In the genomic region with DNA sequence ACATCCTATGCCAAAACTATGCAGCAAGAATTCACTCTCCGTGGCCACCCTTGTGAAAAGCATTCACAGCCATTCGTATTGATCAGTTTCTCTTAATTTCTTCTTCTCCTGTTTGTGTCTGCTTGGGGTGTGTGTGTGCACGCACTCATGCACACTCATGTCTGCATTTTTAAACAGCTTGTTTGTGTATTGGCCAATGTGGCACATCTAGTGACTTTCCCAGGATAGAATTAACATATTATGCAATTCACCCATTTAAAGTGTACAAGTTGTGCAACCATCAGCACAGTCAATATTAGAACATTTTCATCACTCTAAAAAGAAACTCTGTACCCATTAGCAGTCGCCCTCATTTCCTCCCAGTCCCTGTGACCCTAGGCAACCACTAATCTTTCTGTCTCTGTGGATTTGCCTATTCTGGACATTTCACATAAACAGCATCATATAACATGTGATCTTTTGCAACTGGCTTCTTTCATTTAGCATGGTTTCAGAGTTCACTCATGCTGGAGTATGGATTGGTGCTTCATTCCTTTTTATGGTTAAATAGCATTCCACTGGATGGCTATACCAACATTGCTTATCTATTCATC, we compare ENCODE assay signal across 1 cellular context.
TF ChIP-seq lines count a peak whose summit lies in the region.

No MANE protein-coding gene starts in this region.

TF ChIP-seq in HepG2, 621 proteins besides CTCF, POLR2A, EP300 and RAD21 (continued from another document and continues in another):
- TF ChIP-seq ZNF749 (CRISPR knock-in tag; IDR thresholded peaks at IDR 0.05; ENCODE audit: borderline replicate concordance) (no peak), CHD2 (IDR thresholded peaks at IDR 0.05; ENCODE audit: low read depth, low read length) (no peak), KDM3A (CRISPR knock-in tag; IDR thresholded peaks at IDR 0.05; ENCODE audit: low read depth) (peak; percentile 83), ZMYM3 (CRISPR knock-in tag; IDR thresholded peaks at IDR 0.05) (peak; percentile 70; the same call in 1 of the 2 replicates), ZNF121 (CRISPR knock-in tag; IDR thresholded peaks at IDR 0.05) (no peak), GRHL1 (CRISPR knock-in tag; conservative IDR thresholded peaks at IDR 0.05) (no peak), ZNF710 (CRISPR knock-in tag; IDR thresholded peaks at IDR 0.05; ENCODE audit: borderline replicate concordance) (peak; percentile 90; the same call in 1 of the 2 replicates), AGO2 (optimal IDR thresholded peaks at IDR 0.05; ENCODE audit: low read depth, low read length) (no peak), SNAPC2 (CRISPR knock-in tag; IDR thresholded peaks at IDR 0.05) (no peak), KDM2A (CRISPR knock-in tag; IDR thresholded peaks at IDR 0.05; ENCODE audit: borderline replicate concordance, low read depth) (no peak), SIX4 (CRISPR knock-in tag; IDR thresholded peaks at IDR 0.05) (peak; percentile 79), MTF1 (CRISPR knock-in tag; IDR thresholded peaks at IDR 0.05) (no peak), JUNB (CRISPR knock-in tag; IDR thresholded peaks at IDR 0.05; ENCODE audit: borderline replicate concordance) (peak; percentile 57; the same call in 1 of the 2 replicates), RARA (CRISPR knock-in tag; IDR thresholded peaks at IDR 0.05) (peak; percentile 81), STAG1 (CRISPR knock-in tag; IDR thresholded peaks at IDR 0.05) (no peak), FOXM1 (CRISPR knock-in tag; IDR thresholded peaks at IDR 0.05) (no peak), HIC2 (CRISPR knock-in tag; IDR thresholded peaks at IDR 0.05; ENCODE audit: low read depth) (peak; percentile 43; the same call in 1 of the 2 replicates), JUND (CRISPR knock-in tag; IDR thresholded peaks at IDR 0.05) (0 out of 2 replicates have a peak, but pooled peaks have one; percentile 56), NPAS2 (CRISPR knock-in tag; IDR thresholded peaks at IDR 0.05; ENCODE audit: borderline replicate concordance) (no peak), PCBP1 (IDR thresholded peaks at IDR 0.05; ENCODE audit: borderline replicate concordance, low read depth, low read length) (no peak), ZNF30 (CRISPR knock-in tag; IDR thresholded peaks at IDR 0.05) (peak; percentile 53; the same call in 1 of the 2 replicates), ZNF230 (CRISPR knock-in tag; IDR thresholded peaks at IDR 0.05) (peak; percentile 41; the same call in 1 of the 2 replicates), ZNF562 (CRISPR knock-in tag; IDR thresholded peaks at IDR 0.05; ENCODE audit: borderline replicate concordance) (no peak), ZNF234 (CRISPR knock-in tag; conservative IDR thresholded peaks at IDR 0.05) (no peak), ZFP1 (CRISPR knock-in tag; IDR thresholded peaks at IDR 0.05) (peak; percentile 47; the same call in 1 of the 2 replicates), ZZZ3 (CRISPR knock-in tag; IDR thresholded peaks at IDR 0.05; ENCODE audit: borderline replicate concordance) (no peak), ZNF460 (CRISPR knock-in tag; IDR thresholded peaks at IDR 0.05; ENCODE audit: borderline replicate concordance) (no peak), ZNF367 (CRISPR knock-in tag; IDR thresholded peaks at IDR 0.05; ENCODE audit: borderline replicate concordance) (no peak), SMAD3 (CRISPR knock-in tag; IDR thresholded peaks at IDR 0.05) (peak; percentile 88), UBTF (CRISPR knock-in tag; IDR thresholded peaks at IDR 0.05) (no peak), PRPF4 (IDR thresholded peaks at IDR 0.05; ENCODE audit: low read depth, low read length, poor library complexity, severe bottlenecking) (no peak), TEAD2 (CRISPR knock-in tag; IDR thresholded peaks at IDR 0.05) (no peak), ZNF879 (CRISPR knock-in tag; IDR thresholded peaks at IDR 0.05) (no peak), ZNF772 (CRISPR knock-in tag; IDR thresholded peaks at IDR 0.05) (no peak; the same call in 1 of the 2 replicates), GPN1 (CRISPR knock-in tag; IDR thresholded peaks at IDR 0.05; ENCODE audit: borderline replicate concordance) (no peak), IRF9 (CRISPR knock-in tag; IDR thresholded peaks at IDR 0.05; ENCODE audit: borderline replicate concordance) (no peak), ZFP41 (CRISPR knock-in tag; IDR thresholded peaks at IDR 0.05; ENCODE audit: borderline replicate concordance) (no peak)
- TF ChIP-seq, protein P1, sequence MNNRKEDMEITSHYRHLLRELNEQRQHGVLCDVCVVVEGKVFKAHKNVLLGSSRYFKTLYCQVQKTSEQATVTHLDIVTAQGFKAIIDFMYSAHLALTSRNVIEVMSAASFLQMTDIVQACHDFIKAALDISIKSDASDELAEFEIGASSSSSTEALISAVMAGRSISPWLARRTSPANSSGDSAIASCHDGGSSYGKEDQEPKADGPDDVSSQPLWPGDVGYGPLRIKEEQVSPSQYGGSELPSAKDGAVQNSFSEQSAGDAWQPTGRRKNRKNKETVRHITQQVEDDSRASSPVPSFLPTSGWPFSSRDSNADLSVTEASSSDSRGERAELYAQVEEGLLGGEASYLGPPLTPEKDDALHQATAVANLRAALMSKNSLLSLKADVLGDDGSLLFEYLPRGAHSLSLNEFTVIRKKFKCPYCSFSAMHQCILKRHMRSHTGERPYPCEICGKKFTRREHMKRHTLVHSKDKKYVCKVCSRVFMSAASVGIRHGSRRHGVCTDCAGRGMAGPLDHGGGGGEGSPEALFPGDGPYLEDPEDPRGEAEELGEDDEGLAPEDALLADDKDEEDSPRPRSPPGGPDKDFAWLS (CRISPR knock-in tag; IDR thresholded peaks at IDR 0.05; ENCODE audit: borderline replicate concordance) = no peak
- TF ChIP-seq, protein P2, sequence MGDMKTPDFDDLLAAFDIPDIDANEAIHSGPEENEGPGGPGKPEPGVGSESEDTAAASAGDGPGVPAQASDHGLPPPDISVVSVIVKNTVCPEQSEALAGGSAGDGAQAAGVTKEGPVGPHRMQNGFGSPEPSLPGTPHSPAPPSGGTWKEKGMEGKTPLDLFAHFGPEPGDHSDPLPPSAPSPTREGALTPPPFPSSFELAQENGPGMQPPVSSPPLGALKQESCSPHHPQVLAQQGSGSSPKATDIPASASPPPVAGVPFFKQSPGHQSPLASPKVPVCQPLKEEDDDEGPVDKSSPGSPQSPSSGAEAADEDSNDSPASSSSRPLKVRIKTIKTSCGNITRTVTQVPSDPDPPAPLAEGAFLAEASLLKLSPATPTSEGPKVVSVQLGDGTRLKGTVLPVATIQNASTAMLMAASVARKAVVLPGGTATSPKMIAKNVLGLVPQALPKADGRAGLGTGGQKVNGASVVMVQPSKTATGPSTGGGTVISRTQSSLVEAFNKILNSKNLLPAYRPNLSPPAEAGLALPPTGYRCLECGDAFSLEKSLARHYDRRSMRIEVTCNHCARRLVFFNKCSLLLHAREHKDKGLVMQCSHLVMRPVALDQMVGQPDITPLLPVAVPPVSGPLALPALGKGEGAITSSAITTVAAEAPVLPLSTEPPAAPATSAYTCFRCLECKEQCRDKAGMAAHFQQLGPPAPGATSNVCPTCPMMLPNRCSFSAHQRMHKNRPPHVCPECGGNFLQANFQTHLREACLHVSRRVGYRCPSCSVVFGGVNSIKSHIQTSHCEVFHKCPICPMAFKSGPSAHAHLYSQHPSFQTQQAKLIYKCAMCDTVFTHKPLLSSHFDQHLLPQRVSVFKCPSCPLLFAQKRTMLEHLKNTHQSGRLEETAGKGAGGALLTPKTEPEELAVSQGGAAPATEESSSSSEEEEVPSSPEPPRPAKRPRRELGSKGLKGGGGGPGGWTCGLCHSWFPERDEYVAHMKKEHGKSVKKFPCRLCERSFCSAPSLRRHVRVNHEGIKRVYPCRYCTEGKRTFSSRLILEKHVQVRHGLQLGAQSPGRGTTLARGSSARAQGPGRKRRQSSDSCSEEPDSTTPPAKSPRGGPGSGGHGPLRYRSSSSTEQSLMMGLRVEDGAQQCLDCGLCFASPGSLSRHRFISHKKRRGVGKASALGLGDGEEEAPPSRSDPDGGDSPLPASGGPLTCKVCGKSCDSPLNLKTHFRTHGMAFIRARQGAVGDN (CRISPR knock-in tag; IDR thresholded peaks at IDR 0.05) = no peak
- TF ChIP-seq, protein P3, sequence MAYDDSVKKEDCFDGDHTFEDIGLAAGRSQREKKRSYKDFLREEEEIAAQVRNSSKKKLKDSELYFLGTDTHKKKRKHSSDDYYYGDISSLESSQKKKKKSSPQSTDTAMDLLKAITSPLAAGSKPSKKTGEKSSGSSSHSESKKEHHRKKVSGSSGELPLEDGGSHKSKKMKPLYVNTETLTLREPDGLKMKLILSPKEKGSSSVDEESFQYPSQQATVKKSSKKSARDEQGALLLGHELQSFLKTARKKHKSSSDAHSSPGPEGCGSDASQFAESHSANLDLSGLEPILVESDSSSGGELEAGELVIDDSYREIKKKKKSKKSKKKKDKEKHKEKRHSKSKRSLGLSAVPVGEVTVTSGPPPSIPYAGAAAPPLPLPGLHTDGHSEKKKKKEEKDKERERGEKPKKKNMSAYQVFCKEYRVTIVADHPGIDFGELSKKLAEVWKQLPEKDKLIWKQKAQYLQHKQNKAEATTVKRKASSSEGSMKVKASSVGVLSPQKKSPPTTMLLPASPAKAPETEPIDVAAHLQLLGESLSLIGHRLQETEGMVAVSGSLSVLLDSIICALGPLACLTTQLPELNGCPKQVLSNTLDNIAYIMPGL (CRISPR knock-in tag; IDR thresholded peaks at IDR 0.05; ENCODE audit: borderline replicate concordance in 1 of 2, low read depth in 1 of 2) = no peak; a peak in 1 of 4 replicates
